Comparison of ENCODE assay signal across 8 cellular contexts in genomic region chr3:10950476-10951294, GRCh38. TPM values are rescaled to one million over a fixed set of nuclear protein-coding genes. Genes with fewer than 3 reads are reported as not detected.
DNase-seq lines count a peak whose midpoint lies in the region; ATAC-seq, FAIRE-seq and TF ChIP-seq lines count a peak whose summit lies in the region.

No MANE protein-coding gene starts in this region.

- intact Hi-C loops in ascending aorta (cut with DNase I): no loop called here
- intact Hi-C loops in upper lobe of right lung (cut with DNase I): no loop called here
- intact Hi-C loops in lower leg skin (cut with DNase I; ENCODE audit: low total_unique reads): no loop called here

- 52 to 53% methylated on average over 11 to 12 of the region's 12 CpGs for WGBS in lower leg skin, 2 donors

- no peak overlapping the region for H3K9ac ChIP-seq in keratinocyte (ENCODE audit: control insufficient read depth, extremely low read depth, insufficient read depth, low read length)
- no peak overlapping the region for H3K9ac ChIP-seq in MM.1S (ENCODE audit: low read length)

- H3K4me1 ChIP-seq in ascending aorta (no peaks in the 10 kb centered on the region), keratinocyte (ENCODE audit: control insufficient read depth, extremely low read depth, insufficient read depth, low read length) (peaks cover 16% of the 10 kb centered on the region), upper lobe of right lung (no peaks in the 10 kb centered on the region), MM.1S (ENCODE audit: low read length) (no peaks in the 10 kb centered on the region)

- TF ChIP-seq CTCF in ascending aorta (IDR thresholded peaks at IDR 0.05): peak in 2 of 3 experiments; percentile 22 to 43
- peak; percentile 72 to 78 (median 77) for TF ChIP-seq CTCF in keratinocyte (optimal IDR thresholded peaks at IDR 0.05 in 1 of 3, IDR thresholded peaks at IDR 0.05 in 1 of 3, conservative IDR thresholded peaks at IDR 0.05 in 1 of 3; ENCODE audit: extremely low read depth in 1 of 3, insufficient read depth in 2 of 3, low read length in 3 of 3)
- TF ChIP-seq CTCF in upper lobe of right lung (IDR thresholded peaks at IDR 0.05): peak; percentile 60
- TF ChIP-seq CTCF in MM.1S (IDR thresholded peaks at IDR 0.05; ENCODE audit: low read length): no peak
- no peak for TF ChIP-seq CTCF in lower leg skin (IDR thresholded peaks at IDR 0.05)

- H3K79me2 ChIP-seq in keratinocyte (ENCODE audit: control insufficient read depth, insufficient read depth, low read length) (no peaks in the 10 kb centered on the region), MM.1S (ENCODE audit: low read length) (no peaks in the 10 kb centered on the region)

- no peaks in the 10 kb centered on the region for H3K36me3 ChIP-seq in ascending aorta
- H3K36me3 ChIP-seq in keratinocyte (ENCODE audit: control insufficient read depth in 2 of 2, extremely low read depth in 1 of 2, insufficient read depth in 2 of 2, low read length in 2 of 2): no peaks in the 10 kb centered on the region
- H3K36me3 ChIP-seq in upper lobe of right lung: no peaks in the 10 kb centered on the region
- H3K36me3 ChIP-seq in MM.1S (replicated peaks; ENCODE audit: insufficient read depth, low read length): no peaks in the 10 kb centered on the region

- H3K27me3 ChIP-seq in ascending aorta (no peaks in the 10 kb centered on the region), keratinocyte (ENCODE audit: control insufficient read depth, extremely low read depth, insufficient read depth, low read length) (peaks cover 14% of the 10 kb centered on the region), upper lobe of right lung (no peaks in the 10 kb centered on the region), MM.1S (replicated peaks; ENCODE audit: insufficient read depth, low read length) (peaks cover 47% of the 10 kb centered on the region)

- no peaks in the 10 kb centered on the region for H3F3A ChIP-seq in MM.1S (ENCODE audit: insufficient read depth, low read length)

- peak; percentile 65 for ATAC-seq in upper lobe of right lung

- dilution Hi-C loops in keratinocyte (cut with MboI; ENCODE audit: extremely low pct_ligation_motif_present, low sequenced_read_pairs): loop anchor here (10.0 kb wide), 1 partner anchor 84 kb away; no protein-coding TSS in a partner anchor

- no peaks in the 10 kb centered on the region for H4K20me1 ChIP-seq in keratinocyte (ENCODE audit: control insufficient read depth, extremely low read depth, insufficient read depth, low read length)
- no peaks in the 10 kb centered on the region for H4K20me1 ChIP-seq in MM.1S (ENCODE audit: insufficient read depth, low read length)

- H3K4me2 ChIP-seq in keratinocyte (ENCODE audit: control insufficient read depth, extremely low read depth, insufficient read depth, low read depth, low read length) (no peak overlapping the region), MM.1S (ENCODE audit: low read depth, low read length) (no peak overlapping the region)

- H3K27ac ChIP-seq in ascending aorta (no peak overlapping the region), keratinocyte (ENCODE audit: control insufficient read depth, insufficient read depth, low read length) (no peak overlapping the region), upper lobe of right lung (no peak overlapping the region), MM.1S (ENCODE audit: low read length) (no peak overlapping the region)

- peak; percentile 32 for DNase-seq in G401 (ENCODE audit: low spot score)
- DNase-seq in Jurkat, Clone E6-1 (ENCODE audit: low read depth, low spot score): peak; percentile 28
- DNase-seq in ascending aorta (ENCODE audit: low spot score in 2 of 2): no peak
- DNase-seq in keratinocyte (ENCODE audit: low read depth, low spot score): no peak
- DNase-seq in upper lobe of right lung: no peak
- no peak for DNase-seq in MM.1S
- DNase-seq in lower leg skin (ENCODE audit: low spot score in 2 of 2): no peak
- no peak for DNase-seq in stimulated activated naive CD4-positive, alpha-beta T cell (lab: John Stamatoyannopoulos, UW)

- no peaks in the 10 kb centered on the region for H3K9me1 ChIP-seq in keratinocyte (ENCODE audit: control insufficient read depth, extremely low read depth, insufficient read depth, low read length)

- no peaks in the 10 kb centered on the region for H3K9me2 ChIP-seq in MM.1S (replicated peaks; ENCODE audit: insufficient read depth, low read length)

- TF ChIP-seq POLR2A in lower leg skin (IDR thresholded peaks at IDR 0.05): no peak

- peak; percentile 62 for FAIRE-seq in keratinocyte (lab: Jason Lieb, UNC)

- in situ Hi-C loops in G401 (cut with HindIII; ENCODE audit: low sequenced_read_pairs): no loop called here

- H2AFZ ChIP-seq in keratinocyte (ENCODE audit: control insufficient read depth, low read length): no peak overlapping the region
- H2AFZ ChIP-seq in MM.1S (ENCODE audit: low read length): no peak overlapping the region

- no peaks in the 10 kb centered on the region for H3K9me3 ChIP-seq in ascending aorta
- H3K9me3 ChIP-seq in keratinocyte (ENCODE audit: control insufficient read depth, low read depth, low read length): no peaks in the 10 kb centered on the region
- no peaks in the 10 kb centered on the region for H3K9me3 ChIP-seq in upper lobe of right lung
- H3K9me3 ChIP-seq in MM.1S (replicated peaks; ENCODE audit: insufficient read depth, low read length): no peaks in the 10 kb centered on the region

- H3K4me3 ChIP-seq in Jurkat, Clone E6-1 (ENCODE audit: low read length): no peak overlapping the region
- H3K4me3 ChIP-seq in ascending aorta: no peak overlapping the region
- no peak overlapping the region for H3K4me3 ChIP-seq in keratinocyte (ENCODE audit: control insufficient read depth in 2 of 3, extremely low read depth in 1 of 3, insufficient read depth in 2 of 3, low read depth in 1 of 3, low read length in 3 of 3)
- no peak overlapping the region for H3K4me3 ChIP-seq in upper lobe of right lung
- no peak overlapping the region for H3K4me3 ChIP-seq in MM.1S (ENCODE audit: low read length)
- no peak overlapping the region for H3K4me3 ChIP-seq in lower leg skin (ENCODE audit: low read depth, poor library complexity, severe bottlenecking)

RNA-seq across cellular contexts. Expression of gene SLC6A1, which starts 41.9 kb away (rescaled TPM):
- total RNA-seq in G401 (2014; rRNA removed; shearing (Covaris generic)): not detected in 2 replicates
- polyA plus RNA-seq in Jurkat, Clone E6-1 (2012; ENCODE audit: insufficient read depth, insufficient read length): not detected
- total RNA-seq in ascending aorta (6.3 TPM), upper lobe of right lung (0.84 TPM), lower leg skin (1 to 10 TPM in 2 of 4 donors, under 1 TPM in 1, not detected in 1; 0.10 to 2.3 (median 1.1) TPM)
- not detected in 3 replicates for polyA plus RNA-seq in keratinocyte
- polyA plus RNA-seq in keratinocyte (2011; ENCODE audit: low read depth): not detected
- not detected in 2 replicates for polyA plus RNA-seq in keratinocyte (2011; cell fraction: cytosol; rRNA removed)
- polyA plus RNA-seq in keratinocyte (2011; cell fraction: nucleus; rRNA removed): not detected in 2 replicates
- not detected in 2 replicates for polyA plus RNA-seq in keratinocyte (2012; ENCODE audit: low replicate concordance)
- polyA minus RNA-seq in keratinocyte: not detected in 3 replicates
- not detected for polyA minus RNA-seq in keratinocyte (2011; cell fraction: cytosol; rRNA and poly(A)+ RNA removed)
- not detected in 2 replicates for polyA minus RNA-seq in keratinocyte (2011; cell fraction: nucleus; rRNA and poly(A)+ RNA removed)

Comparison
In these comparisons a context has a peak if more than half of its experiments do, and no peak if none do; other contexts are left out.
1. DNase-seq: peak in G401 (single experiment) and Jurkat, Clone E6-1 (single experiment); none in ascending aorta (0 of 2), keratinocyte (single experiment), upper lobe of right lung (single experiment), MM.1S (single experiment), lower leg skin (0 of 2) and stimulated activated naive CD4-positive, alpha-beta T cell (0 of 6).
2. CTCF ChIP-seq: peak in ascending aorta (2 of 3), keratinocyte (3 of 3) and upper lobe of right lung (single experiment); none in MM.1S (single experiment) and lower leg skin (0 of 3).